8 cellular contexts compared by ENCODE assay signal in the genomic region with DNA sequence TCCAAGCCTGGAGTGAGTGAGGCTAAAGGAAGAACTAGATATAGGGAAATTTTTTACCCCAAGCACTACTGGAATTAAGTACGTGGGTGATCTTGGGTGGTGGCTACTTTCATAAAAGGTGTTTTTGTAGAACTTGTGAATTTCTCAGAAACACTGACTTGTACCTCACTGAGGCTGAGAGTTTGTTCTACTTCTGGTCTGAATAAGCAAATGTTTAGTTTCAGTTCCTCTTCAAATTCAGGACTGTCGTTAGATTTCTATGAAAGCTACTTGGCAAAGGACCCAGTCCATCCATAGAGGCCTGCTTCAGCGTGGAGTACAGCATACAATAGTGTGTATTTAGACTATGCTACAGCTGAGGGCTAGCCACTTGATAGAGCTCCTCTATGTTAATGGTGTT.
DNase-seq lines count a peak whose midpoint lies in the region; ATAC-seq lines count a peak whose summit lies in the region.

No MANE protein-coding gene starts in this region.

- DNase-seq in RPMI8226 (peak; percentile 84), SW 1271 (lab: John Stamatoyannopoulos, UW) (no peak), HK-2 (ENCODE audit: unreplicated experiment) (no peak)
- no peak for DNase-seq in activated CD4-positive, alpha-beta T cell treated with anti-CD3 and anti-CD28 coated beads for 1 hour
- DNase-seq in effector CD4-positive, alpha-beta T cell = no peak

- ATAC-seq in GM18498 (IDR thresholded peaks at IDR 0.05; ENCODE audit: unreplicated experiment) (peak; percentile 97), GM19438 (IDR thresholded peaks at IDR 0.05; ENCODE audit: low read depth, unreplicated experiment) (peak; percentile 99), HG03064 (IDR thresholded peaks at IDR 0.05; ENCODE audit: low read depth, unreplicated experiment) (peak; percentile 98)
